8 cellular contexts compared by ENCODE assay signal in genomic region chr2:63590621-63591408, GRCh38. TPM values are rescaled to one million over a fixed set of nuclear protein-coding genes. Genes with fewer than 3 reads are reported as not detected.
A peak's percentile ranks its signal among the peaks of the same experiment; 100 is the strongest.
DNase-seq lines count a peak whose midpoint lies in the region; ATAC-seq and TF ChIP-seq lines count a peak whose summit lies in the region.

No MANE protein-coding gene starts in this region.

- no peaks in the 10 kb centered on the region for H3K9me3 Mint-ChIP-seq in stimulated activated naive CD8-positive, alpha-beta T cell treated with anti-CD3 and anti-CD28 coated beads, Interleukin-15, Interleukin-2, amounts not matched to agents 100 ng/mL and 50 ng/mL, for 24 hours
- no peaks in the 10 kb centered on the region for H3K9me3 Mint-ChIP-seq in stimulated activated naive CD8-positive, alpha-beta T cell treated with anti-CD3 and anti-CD28 coated beads, Interleukin-15, amount 100 ng/mL, for 72 hours
- no peaks in the 10 kb centered on the region for H3K9me3 Mint-ChIP-seq in type B pancreatic cell

- no peak for TF ChIP-seq CTCF in type B pancreatic cell (conservative IDR thresholded peaks at IDR 0.05)
- TF ChIP-seq CTCF in upper lobe of right lung (IDR thresholded peaks at IDR 0.05), result no peak

- H3K4me3 ChIP-seq in right cardiac atrium (ENCODE audit: low read length), result peak overlapping the region; percentile 98
- H3K4me3 ChIP-seq in upper lobe of right lung, result no peak overlapping the region

- intact Hi-C loops in right cardiac atrium (cut with DNase I) (no loop called here), upper lobe of right lung (cut with DNase I) (no loop called here)

- H3K27me3 ChIP-seq in right cardiac atrium (ENCODE audit: control insufficient read depth, insufficient read depth), result no peaks in the 10 kb centered on the region
- no peaks in the 10 kb centered on the region for H3K27me3 ChIP-seq in upper lobe of right lung

- no peaks in the 10 kb centered on the region for H3K9me3 ChIP-seq in right cardiac atrium (ENCODE audit: control insufficient read depth, low read length)
- no peaks in the 10 kb centered on the region for H3K9me3 ChIP-seq in upper lobe of right lung

- H3K36me3 Mint-ChIP-seq in stimulated activated naive CD8-positive, alpha-beta T cell treated with anti-CD3 and anti-CD28 coated beads, Interleukin-15, Interleukin-2, amounts not matched to agents 100 ng/mL and 50 ng/mL, for 24 hours (ENCODE audit: low read depth), result peaks cover 51% of the 10 kb centered on the region
- no peaks in the 10 kb centered on the region for H3K36me3 Mint-ChIP-seq in type B pancreatic cell

- no peak for ATAC-seq in stimulated activated naive CD8-positive, alpha-beta T cell treated with anti-CD3 and anti-CD28 coated beads, Interleukin-15, amount 100 ng/mL, for 72 hours
- ATAC-seq in right cardiac atrium (peak in 1 of 2 donors; percentile 28), upper lobe of right lung (no peak), GM19351 (IDR thresholded peaks at IDR 0.05; ENCODE audit: unreplicated experiment) (no peak)

- peaks cover 58% of the 10 kb centered on the region for H3K4me1 Mint-ChIP-seq in stimulated activated naive CD8-positive, alpha-beta T cell treated with anti-CD3 and anti-CD28 coated beads, Interleukin-15, Interleukin-2, amounts not matched to agents 100 ng/mL and 50 ng/mL, for 24 hours (ENCODE audit: low read depth)
- H3K4me1 Mint-ChIP-seq in stimulated activated naive CD8-positive, alpha-beta T cell treated with anti-CD3 and anti-CD28 coated beads, Interleukin-15, amount 100 ng/mL, for 72 hours, result peaks cover 51% of the 10 kb centered on the region
- H3K4me1 Mint-ChIP-seq in type B pancreatic cell (ENCODE audit: unreplicated experiment), result peaks cover 30% of the 10 kb centered on the region

- H3K4me3 Mint-ChIP-seq in stimulated activated naive CD8-positive, alpha-beta T cell treated with anti-CD3 and anti-CD28 coated beads, Interleukin-15, Interleukin-2, amounts not matched to agents 100 ng/mL and 50 ng/mL, for 24 hours, result peak overlapping the region; percentile 95
- H3K4me3 Mint-ChIP-seq in stimulated activated naive CD8-positive, alpha-beta T cell treated with anti-CD3 and anti-CD28 coated beads, Interleukin-15, amount 100 ng/mL, for 72 hours, result peak overlapping the region in 1 of 2 donors; percentile 99
- H3K4me3 Mint-ChIP-seq in type B pancreatic cell, result peak overlapping the region; percentile 93

- H3K27ac ChIP-seq in right cardiac atrium (ENCODE audit: low read length) (peak overlapping the region; percentile 89), upper lobe of right lung (no peak overlapping the region)

- peak overlapping the region; percentile 56 for H3K27ac Mint-ChIP-seq in stimulated activated naive CD8-positive, alpha-beta T cell treated with anti-CD3 and anti-CD28 coated beads, Interleukin-15, Interleukin-2, amounts not matched to agents 100 ng/mL and 50 ng/mL, for 24 hours
- no peak overlapping the region for H3K27ac Mint-ChIP-seq in stimulated activated naive CD8-positive, alpha-beta T cell treated with anti-CD3 and anti-CD28 coated beads, Interleukin-15, amount 100 ng/mL, for 72 hours
- H3K27ac Mint-ChIP-seq in type B pancreatic cell, result peak overlapping the region; percentile 43

- H3K4me1 ChIP-seq in right cardiac atrium (ENCODE audit: control insufficient read depth, insufficient read depth, low read length) (peaks cover 2% of the 10 kb centered on the region), upper lobe of right lung (peaks cover 22% of the 10 kb centered on the region)

- DNase-seq in stimulated activated naive CD8-positive, alpha-beta T cell treated with anti-CD3 and anti-CD28 coated beads, Interleukin-15, amount 100 ng/mL, for 72 hours, result no peak
- DNase-seq in SK-MEL-5 (ENCODE audit: low read depth, low spot score) (peak; percentile 69), right cardiac atrium (no peak), type B pancreatic cell (ENCODE audit: extremely low spot score, unreplicated experiment) (no peak), upper lobe of right lung (no peak), T1000 (lab: John Stamatoyannopoulos, UW) (no peak)

- in situ Hi-C loops in SK-MEL-5 (cut with HindIII; ENCODE audit: low pct_unique_long_range_greater_than_20kb, low sequenced_read_pairs), result no loop called here

- 32% methylated on average over 3 of the region's 3 CpGs for WGBS in right cardiac atrium

- H3K27me3 Mint-ChIP-seq in stimulated activated naive CD8-positive, alpha-beta T cell treated with anti-CD3 and anti-CD28 coated beads, Interleukin-15, Interleukin-2, amounts not matched to agents 100 ng/mL and 50 ng/mL, for 24 hours, result no peaks in the 10 kb centered on the region
- no peaks in the 10 kb centered on the region for H3K27me3 Mint-ChIP-seq in stimulated activated naive CD8-positive, alpha-beta T cell treated with anti-CD3 and anti-CD28 coated beads, Interleukin-15, amount 100 ng/mL, for 72 hours
- H3K27me3 Mint-ChIP-seq in type B pancreatic cell, result no peaks in the 10 kb centered on the region

- peaks cover 36% of the 10 kb centered on the region for H3K36me3 ChIP-seq in upper lobe of right lung

RNA-seq across cellular contexts. Expression of gene MDH1, which starts 2.1 kb away (rescaled TPM):
- total RNA-seq in SK-MEL-5 (2014; rRNA removed; shearing (Covaris generic)), result 774 and 885 TPM in 2 replicates
- 389 and 426 TPM in 2 replicates for polyA plus RNA-seq in SK-MEL-5 (2015; cell fraction: cytosol; rRNA removed)
- 294 and 353 TPM in 2 replicates for polyA plus RNA-seq in SK-MEL-5 (2015; cell fraction: nucleus; rRNA removed)
- 1,000 to 10,000 TPM in 3 of 4 donors, 100 to 1,000 TPM in 1; 965 to 1,163 (median 1,063) TPM for total RNA-seq in right cardiac atrium
- 1,828 TPM for polyA plus RNA-seq in right cardiac atrium
- total RNA-seq in type B pancreatic cell (ENCODE audit: low replicate concordance), result 164 and 177 TPM in 2 replicates
- total RNA-seq in upper lobe of right lung, result 103 TPM

RNA-seq across cellular contexts. Expression of gene WDPCP, which starts 2.5 kb away (rescaled TPM):
- 13.0 and 16.1 TPM in 2 replicates for total RNA-seq in SK-MEL-5 (2014; rRNA removed; shearing (Covaris generic))
- 6.8 and 10.1 TPM in 2 replicates for polyA plus RNA-seq in SK-MEL-5 (2015; cell fraction: cytosol; rRNA removed)
- 17.7 and 24.3 TPM in 2 replicates for polyA plus RNA-seq in SK-MEL-5 (2015; cell fraction: nucleus; rRNA removed)
- 10 to 100 TPM; 11.9 to 17.3 (median 15.3) TPM for total RNA-seq in right cardiac atrium
- polyA plus RNA-seq in right cardiac atrium, result 3.8 TPM
- total RNA-seq in type B pancreatic cell (ENCODE audit: low replicate concordance), result 5.9 and 11.8 TPM in 2 replicates
- total RNA-seq in upper lobe of right lung, result 8.6 TPM

Comparison
In these comparisons a context has a peak if more than half of its experiments do, and no peak if none do; other contexts are left out.
1. H3K27ac Mint-ChIP-seq: peak in stimulated activated naive CD8-positive, alpha-beta T cell treated with anti-CD3 and anti-CD28 coated beads, Interleukin-15, Interleukin-2, amounts not matched to agents 100 ng/mL and 50 ng/mL, for 24 hours (single experiment) and type B pancreatic cell (single experiment); none in stimulated activated naive CD8-positive, alpha-beta T cell treated with anti-CD3 and anti-CD28 coated beads, Interleukin-15, amount 100 ng/mL, for 72 hours (0 of 2).